1 cellular context compared by ENCODE assay signal in genomic region chr17:82458130-82458884, GRCh38.
TF ChIP-seq lines count a peak whose summit lies in the region.

Gene NARF (plus strand): TSS chr17:82458741. CDS start chr17:82458804, 63 bp downstream.

TF ChIP-seq in HepG2, 621 proteins besides CTCF, POLR2A, EP300 and RAD21 (continued from another document and continues in another):
- TF ChIP-seq HOMEZ (CRISPR knock-in tag; IDR thresholded peaks at IDR 0.05; ENCODE audit: low read depth), result no peak; the same call in none of the 2 replicates
- peak; percentile 67; the same call in 1 of the 2 replicates for TF ChIP-seq ZNF333 (CRISPR knock-in tag; IDR thresholded peaks at IDR 0.05; ENCODE audit: borderline replicate concordance)
- TF ChIP-seq ZFX (CRISPR knock-in tag; IDR thresholded peaks at IDR 0.05; ENCODE audit: low read depth), result peak; percentile 92
- TF ChIP-seq SP5 (CRISPR knock-in tag; IDR thresholded peaks at IDR 0.05; ENCODE audit: borderline replicate concordance, low read depth), result peak; percentile 60; the same call in 1 of the 2 replicates
- no peak for TF ChIP-seq ZNF326 (CRISPR knock-in tag; IDR thresholded peaks at IDR 0.05; ENCODE audit: borderline replicate concordance)
- TF ChIP-seq, protein P1, sequence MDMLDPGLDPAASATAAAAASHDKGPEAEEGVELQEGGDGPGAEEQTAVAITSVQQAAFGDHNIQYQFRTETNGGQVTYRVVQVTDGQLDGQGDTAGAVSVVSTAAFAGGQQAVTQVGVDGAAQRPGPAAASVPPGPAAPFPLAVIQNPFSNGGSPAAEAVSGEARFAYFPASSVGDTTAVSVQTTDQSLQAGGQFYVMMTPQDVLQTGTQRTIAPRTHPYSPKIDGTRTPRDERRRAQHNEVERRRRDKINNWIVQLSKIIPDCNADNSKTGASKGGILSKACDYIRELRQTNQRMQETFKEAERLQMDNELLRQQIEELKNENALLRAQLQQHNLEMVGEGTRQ (IDR thresholded peaks at IDR 0.05; ENCODE audit: low read depth, low read length), result peak; percentile 97; the same call in 1 of the 2 replicates
- TF ChIP-seq, protein P1 (CRISPR knock-in tag; IDR thresholded peaks at IDR 0.05; ENCODE audit: borderline replicate concordance), result peak; percentile 98
- TF ChIP-seq RARA (CRISPR knock-in tag; IDR thresholded peaks at IDR 0.05), result peak; percentile 28; the same call in 1 of the 2 replicates
- peak; percentile 91; the same call in 1 of the 2 replicates for TF ChIP-seq ZNF879 (CRISPR knock-in tag; IDR thresholded peaks at IDR 0.05)
- TF ChIP-seq HNF4A (CRISPR knock-in tag; IDR thresholded peaks at IDR 0.05), result no peak
- TF ChIP-seq HOXA5 (CRISPR knock-in tag; IDR thresholded peaks at IDR 0.05), result peak; percentile 66
- peak; percentile 98 for TF ChIP-seq ZNF776 (CRISPR knock-in tag; IDR thresholded peaks at IDR 0.05)
- 0 out of 2 replicates have a peak, but pooled peaks have one; percentile 41 for TF ChIP-seq NFRKB (IDR thresholded peaks at IDR 0.05)
- peak; percentile 94 for TF ChIP-seq MYC (CRISPR knock-in tag; IDR thresholded peaks at IDR 0.05; ENCODE audit: borderline replicate concordance)
- no peak for TF ChIP-seq SIX1 (CRISPR knock-in tag; IDR thresholded peaks at IDR 0.05; ENCODE audit: borderline replicate concordance)
- TF ChIP-seq, protein P2, sequence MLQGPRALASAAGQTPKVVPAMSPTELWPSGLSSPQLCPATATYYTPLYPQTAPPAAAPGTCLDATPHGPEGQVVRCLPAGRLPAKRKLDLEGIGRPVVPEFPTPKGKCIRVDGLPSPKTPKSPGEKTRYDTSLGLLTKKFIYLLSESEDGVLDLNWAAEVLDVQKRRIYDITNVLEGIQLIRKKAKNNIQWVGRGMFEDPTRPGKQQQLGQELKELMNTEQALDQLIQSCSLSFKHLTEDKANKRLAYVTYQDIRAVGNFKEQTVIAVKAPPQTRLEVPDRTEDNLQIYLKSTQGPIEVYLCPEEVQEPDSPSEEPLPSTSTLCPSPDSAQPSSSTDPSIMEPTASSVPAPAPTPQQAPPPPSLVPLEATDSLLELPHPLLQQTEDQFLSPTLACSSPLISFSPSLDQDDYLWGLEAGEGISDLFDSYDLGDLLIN (CRISPR knock-in tag; IDR thresholded peaks at IDR 0.05; ENCODE audit: borderline replicate concordance), result peak; percentile 83; the same call in 1 of the 2 replicates
- 0 out of 2 replicates have a peak, but pooled peaks have one; percentile 62 for TF ChIP-seq ZNF550 (CRISPR knock-in tag; IDR thresholded peaks at IDR 0.05; ENCODE audit: borderline replicate concordance)
- TF ChIP-seq ZNF850 (CRISPR knock-in tag; conservative IDR thresholded peaks at IDR 0.05), result no peak
- TF ChIP-seq ZNF546 (CRISPR knock-in tag; conservative IDR thresholded peaks at IDR 0.05), result peak; percentile 97
- TF ChIP-seq, protein P3, sequence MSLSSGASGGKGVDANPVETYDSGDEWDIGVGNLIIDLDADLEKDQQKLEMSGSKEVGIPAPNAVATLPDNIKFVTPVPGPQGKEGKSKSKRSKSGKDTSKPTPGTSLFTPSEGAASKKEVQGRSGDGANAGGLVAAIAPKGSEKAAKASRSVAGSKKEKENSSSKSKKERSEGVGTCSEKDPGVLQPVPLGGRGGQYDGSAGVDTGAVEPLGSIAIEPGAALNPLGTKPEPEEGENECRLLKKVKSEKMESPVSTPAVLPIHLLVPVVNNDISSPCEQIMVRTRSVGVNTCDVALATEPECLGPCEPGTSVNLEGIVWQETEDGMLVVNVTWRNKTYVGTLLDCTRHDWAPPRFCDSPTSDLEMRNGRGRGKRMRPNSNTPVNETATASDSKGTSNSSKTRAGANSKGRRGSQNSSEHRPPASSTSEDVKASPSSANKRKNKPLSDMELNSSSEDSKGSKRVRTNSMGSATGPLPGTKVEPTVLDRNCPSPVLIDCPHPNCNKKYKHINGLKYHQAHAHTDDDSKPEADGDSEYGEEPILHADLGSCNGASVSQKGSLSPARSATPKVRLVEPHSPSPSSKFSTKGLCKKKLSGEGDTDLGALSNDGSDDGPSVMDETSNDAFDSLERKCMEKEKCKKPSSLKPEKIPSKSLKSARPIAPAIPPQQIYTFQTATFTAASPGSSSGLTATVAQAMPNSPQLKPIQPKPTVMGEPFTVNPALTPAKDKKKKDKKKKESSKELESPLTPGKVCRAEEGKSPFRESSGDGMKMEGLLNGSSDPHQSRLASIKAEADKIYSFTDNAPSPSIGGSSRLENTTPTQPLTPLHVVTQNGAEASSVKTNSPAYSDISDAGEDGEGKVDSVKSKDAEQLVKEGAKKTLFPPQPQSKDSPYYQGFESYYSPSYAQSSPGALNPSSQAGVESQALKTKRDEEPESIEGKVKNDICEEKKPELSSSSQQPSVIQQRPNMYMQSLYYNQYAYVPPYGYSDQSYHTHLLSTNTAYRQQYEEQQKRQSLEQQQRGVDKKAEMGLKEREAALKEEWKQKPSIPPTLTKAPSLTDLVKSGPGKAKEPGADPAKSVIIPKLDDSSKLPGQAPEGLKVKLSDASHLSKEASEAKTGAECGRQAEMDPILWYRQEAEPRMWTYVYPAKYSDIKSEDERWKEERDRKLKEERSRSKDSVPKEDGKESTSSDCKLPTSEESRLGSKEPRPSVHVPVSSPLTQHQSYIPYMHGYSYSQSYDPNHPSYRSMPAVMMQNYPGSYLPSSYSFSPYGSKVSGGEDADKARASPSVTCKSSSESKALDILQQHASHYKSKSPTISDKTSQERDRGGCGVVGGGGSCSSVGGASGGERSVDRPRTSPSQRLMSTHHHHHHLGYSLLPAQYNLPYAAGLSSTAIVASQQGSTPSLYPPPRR (CRISPR knock-in tag; IDR thresholded peaks at IDR 0.05; ENCODE audit: borderline replicate concordance), result peak; percentile 75; the same call in 1 of the 2 replicates
- no peak; the same call in 1 of the 2 replicates for TF ChIP-seq CREM (IDR thresholded peaks at IDR 0.05)
- no peak for TF ChIP-seq CREM (CRISPR knock-in tag; IDR thresholded peaks at IDR 0.05)
- peak; percentile 65; the same call in 1 of the 2 replicates for TF ChIP-seq ZNF552 (CRISPR knock-in tag; IDR thresholded peaks at IDR 0.05; ENCODE audit: borderline replicate concordance)
- no peak for TF ChIP-seq HHEX (CRISPR knock-in tag; IDR thresholded peaks at IDR 0.05)
- TF ChIP-seq ZNF562 (CRISPR knock-in tag; IDR thresholded peaks at IDR 0.05; ENCODE audit: borderline replicate concordance), result no peak
- TF ChIP-seq, protein P4, sequence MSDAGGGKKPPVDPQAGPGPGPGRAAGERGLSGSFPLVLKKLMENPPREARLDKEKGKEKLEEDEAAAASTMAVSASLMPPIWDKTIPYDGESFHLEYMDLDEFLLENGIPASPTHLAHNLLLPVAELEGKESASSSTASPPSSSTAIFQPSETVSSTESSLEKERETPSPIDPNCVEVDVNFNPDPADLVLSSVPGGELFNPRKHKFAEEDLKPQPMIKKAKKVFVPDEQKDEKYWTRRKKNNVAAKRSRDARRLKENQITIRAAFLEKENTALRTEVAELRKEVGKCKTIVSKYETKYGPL (CRISPR knock-in tag; IDR thresholded peaks at IDR 0.05), result peak; percentile 83; the same call in 1 of the 2 replicates
- peak; percentile 65; the same call in 1 of the 2 replicates for TF ChIP-seq ARID5B (CRISPR knock-in tag; IDR thresholded peaks at IDR 0.05)
- peak; percentile 36 for TF ChIP-seq REPIN1 (CRISPR knock-in tag; IDR thresholded peaks at IDR 0.05; ENCODE audit: borderline replicate concordance, low read depth)
- peak; percentile 48; the same call in 1 of the 2 replicates for TF ChIP-seq ZNF878 (CRISPR knock-in tag; IDR thresholded peaks at IDR 0.05)
- TF ChIP-seq ZFP91 (CRISPR knock-in tag; IDR thresholded peaks at IDR 0.05; ENCODE audit: borderline replicate concordance), result peak; percentile 94
- 0 out of 2 replicates have a peak, but pooled peaks have one; percentile 30 for TF ChIP-seq EED (CRISPR knock-in tag; IDR thresholded peaks at IDR 0.05)
- peak; percentile 76; the same call in 1 of the 2 replicates for TF ChIP-seq POLR2AphosphoS2 (IDR thresholded peaks at IDR 0.05; ENCODE audit: low read depth, low read length)
- TF ChIP-seq E2F5 (CRISPR knock-in tag; conservative IDR thresholded peaks at IDR 0.05), result peak; percentile 70; the same call in 1 of the 2 replicates
- no peak for TF ChIP-seq ZNF207 (IDR thresholded peaks at IDR 0.05; ENCODE audit: borderline replicate concordance)
- peak; percentile 68; the same call in 1 of the 2 replicates for TF ChIP-seq SALL2 (CRISPR knock-in tag; IDR thresholded peaks at IDR 0.05)
- TF ChIP-seq NR0B2 (CRISPR knock-in tag; IDR thresholded peaks at IDR 0.05), result peak; percentile 94
- TF ChIP-seq, protein P5, sequence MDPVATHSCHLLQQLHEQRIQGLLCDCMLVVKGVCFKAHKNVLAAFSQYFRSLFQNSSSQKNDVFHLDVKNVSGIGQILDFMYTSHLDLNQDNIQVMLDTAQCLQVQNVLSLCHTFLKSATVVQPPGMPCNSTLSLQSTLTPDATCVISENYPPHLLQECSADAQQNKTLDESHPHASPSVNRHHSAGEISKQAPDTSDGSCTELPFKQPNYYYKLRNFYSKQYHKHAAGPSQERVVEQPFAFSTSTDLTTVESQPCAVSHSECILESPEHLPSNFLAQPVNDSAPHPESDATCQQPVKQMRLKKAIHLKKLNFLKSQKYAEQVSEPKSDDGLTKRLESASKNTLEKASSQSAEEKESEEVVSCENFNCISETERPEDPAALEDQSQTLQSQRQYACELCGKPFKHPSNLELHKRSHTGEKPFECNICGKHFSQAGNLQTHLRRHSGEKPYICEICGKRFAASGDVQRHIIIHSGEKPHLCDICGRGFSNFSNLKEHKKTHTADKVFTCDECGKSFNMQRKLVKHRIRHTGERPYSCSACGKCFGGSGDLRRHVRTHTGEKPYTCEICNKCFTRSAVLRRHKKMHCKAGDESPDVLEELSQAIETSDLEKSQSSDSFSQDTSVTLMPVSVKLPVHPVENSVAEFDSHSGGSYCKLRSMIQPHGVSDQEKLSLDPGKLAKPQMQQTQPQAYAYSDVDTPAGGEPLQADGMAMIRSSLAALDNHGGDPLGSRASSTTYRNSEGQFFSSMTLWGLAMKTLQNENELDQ (CRISPR knock-in tag; IDR thresholded peaks at IDR 0.05; ENCODE audit: borderline replicate concordance), result no peak
- peak; percentile 50; the same call in 1 of the 2 replicates for TF ChIP-seq STAT5B (CRISPR knock-in tag; IDR thresholded peaks at IDR 0.05)
- peak; percentile 85; the same call in 1 of the 2 replicates for TF ChIP-seq ZNF253 (CRISPR knock-in tag; IDR thresholded peaks at IDR 0.05; ENCODE audit: borderline replicate concordance)
